ENCODE assay signal across 19 cellular contexts in the genomic region with DNA sequence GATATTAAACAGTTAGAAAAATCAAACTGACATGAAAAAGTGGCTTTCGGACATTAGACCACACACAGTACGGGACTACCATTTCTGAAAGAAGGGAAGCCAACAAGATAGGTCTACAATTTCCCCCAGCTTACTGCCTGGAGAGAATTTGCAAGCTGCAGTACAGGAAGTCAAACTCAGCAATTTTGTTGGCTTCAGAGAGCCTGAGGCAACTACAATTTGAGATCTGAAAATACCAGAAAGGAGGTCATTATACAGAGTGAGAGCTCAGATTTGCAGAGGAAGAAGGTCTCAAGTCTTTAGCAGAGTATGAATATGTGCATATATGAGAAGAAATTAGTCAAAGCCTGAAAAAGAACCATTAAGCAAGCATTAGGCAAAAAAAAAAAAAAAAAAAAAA.
DNase-seq lines count a peak whose midpoint lies in the region; ATAC-seq, FAIRE-seq and TF ChIP-seq lines count a peak whose summit lies in the region.
"Had no signal": no experiment of that assay in that cellular context is flagged by ENCODE, and none has a peak within 500 bp of the region (broad histone marks: within the 10 kb centered on the region; RNA-seq: fewer than 3 reads in every experiment).

No MANE protein-coding gene starts in this region.

- no peaks in the 10 kb centered on the region for H3K27me3 Mint-ChIP-seq in HFFc6 (ENCODE audit: insufficient read depth)
- H3K27me3 Mint-ChIP-seq: activated naive CD4-positive, alpha-beta T cell treated with anti-CD3 and anti-CD28 coated beads, Interleukin-2, amount 50 U/mL, for 24 hours; stimulated activated naive CD8-positive, alpha-beta T cell treated with anti-CD3 and anti-CD28 coated beads, Interleukin-15, amount 100 ng/mL, for 72 hours had no signal

- in situ Hi-C loops in gastrocnemius medialis (cut with MboI; ENCODE audit: low sequenced_read_pairs in 4 of 4): no loop called here

- no peak for TF ChIP-seq CTCF in HFFc6 (IDR thresholded peaks at IDR 0.05)
- TF ChIP-seq CTCF in gastrocnemius medialis (IDR thresholded peaks at IDR 0.05 in 4 of 5, conservative IDR thresholded peaks at IDR 0.05 in 1 of 5): no peak
- TF ChIP-seq CTCF in dorsolateral prefrontal cortex (IDR thresholded peaks at IDR 0.05 in 54 of 56, conservative IDR thresholded peaks at IDR 0.05 in 2 of 56; ENCODE audit: low read depth in 1 of 56, partially characterized antibody in 56 of 56): no peak

- no CpG with 5 or more reads among the region's 2 CpGs for WGBS in mesendoderm (ENCODE audit: extremely low coverage, insufficient coverage, low lambda C conversion rate)

- no peaks in the 10 kb centered on the region for H3K36me3 ChIP-seq in adipocyte (ENCODE audit: control insufficient read depth, insufficient read depth, low read length, severe bottlenecking)
- no peaks in the 10 kb centered on the region for H3K36me3 ChIP-seq in mesendoderm (ENCODE audit: control insufficient read depth, insufficient read depth, low read length)
- H3K36me3 ChIP-seq in gastrocnemius medialis: peaks cover 0 to 2% of the 10 kb centered on the region in 2 donors
- H3K36me3 ChIP-seq: breast epithelium had no signal

- no peaks in the 10 kb centered on the region for H3K27me3 ChIP-seq in adipocyte (replicated peaks; ENCODE audit: control insufficient read depth, insufficient read depth, low read length)
- H3K27me3 ChIP-seq in mesendoderm (ENCODE audit: insufficient read depth, low read length, poor library complexity): no peaks in the 10 kb centered on the region
- no peaks in the 10 kb centered on the region for H3K27me3 ChIP-seq in gastrocnemius medialis
- H3K27me3 ChIP-seq in dorsolateral prefrontal cortex: no peaks in the 10 kb centered on the region
- H3K27me3 ChIP-seq: breast epithelium, SJSA1 had no signal

- no peaks in the 10 kb centered on the region for H3K9me3 ChIP-seq in adipocyte (ENCODE audit: control insufficient read depth, low read length)
- H3K9me3 ChIP-seq in gastrocnemius medialis: no peaks in the 10 kb centered on the region
- H3K9me3 ChIP-seq: breast epithelium, left ventricle myocardium inferior, SJSA1 had no signal

- H3K18ac ChIP-seq in mesendoderm (ENCODE audit: low read length): no peak overlapping the region

- H3K9ac ChIP-seq in adipocyte (ENCODE audit: low read length): no peak overlapping the region
- H3K9ac ChIP-seq in mesendoderm (ENCODE audit: low read length): no peak overlapping the region
- H3K9ac ChIP-seq: parathyroid adenoma had no signal

- no peak overlapping the region for H4K5ac ChIP-seq in mesendoderm (ENCODE audit: low read length)

- peaks cover 15% of the 10 kb centered on the region for H3K4me1 ChIP-seq in adipocyte (ENCODE audit: control insufficient read depth, insufficient read depth, low read length)
- H3K4me1 ChIP-seq in mesendoderm (ENCODE audit: control insufficient read depth, low read depth, low read length): no peaks in the 10 kb centered on the region
- H3K4me1 ChIP-seq in gastrocnemius medialis: peaks cover 0 to 8% of the 10 kb centered on the region in 2 donors
- H3K4me1 ChIP-seq: breast epithelium, parathyroid adenoma had no signal

- TF ChIP-seq POLR2A in GM12892 (IDR thresholded peaks at IDR 0.05; ENCODE audit: low read depth, low read length) (no peak), gastrocnemius medialis (IDR thresholded peaks at IDR 0.05) (no peak)

- no peak overlapping the region for H3K23ac ChIP-seq in mesendoderm (ENCODE audit: low read length)

- intact Hi-C loops in gastrocnemius medialis (cut with DNase I; ENCODE audit: low total_unique reads) (no loop called here), dorsolateral prefrontal cortex (cut with DNase I) (no loop called here)

- H3K56ac ChIP-seq in mesendoderm (ENCODE audit: low read length): no peak overlapping the region

- H3K9me3 Mint-ChIP-seq in HFFc6: no peaks in the 10 kb centered on the region
- H3K9me3 Mint-ChIP-seq: activated naive CD4-positive, alpha-beta T cell treated with anti-CD3 and anti-CD28 coated beads, Interleukin-2, amount 50 U/mL, for 24 hours; stimulated activated naive CD8-positive, alpha-beta T cell treated with anti-CD3 and anti-CD28 coated beads, Interleukin-15, amount 100 ng/mL, for 72 hours had no signal

- no peak overlapping the region for H3K27ac ChIP-seq in mesendoderm (ENCODE audit: low read depth, low read length)
- no peak overlapping the region for H3K27ac ChIP-seq in gastrocnemius medialis
- no peak overlapping the region for H3K27ac ChIP-seq in dorsolateral prefrontal cortex
- H3K27ac ChIP-seq: breast epithelium, left ventricle myocardium inferior, parathyroid adenoma, SJSA1 had no signal

- no peak overlapping the region for H2AK5ac ChIP-seq in mesendoderm (ENCODE audit: low read length)

- 0 out of 2 replicates have a peak, but pooled peaks cover 4% of the 10 kb centered on the region for H3K36me3 Mint-ChIP-seq in HFFc6 (ENCODE audit: low read depth)

- H3K4me3 Mint-ChIP-seq in HFFc6: no peak overlapping the region
- H3K4me3 Mint-ChIP-seq: activated naive CD4-positive, alpha-beta T cell treated with anti-CD3 and anti-CD28 coated beads, Interleukin-2, amount 50 U/mL, for 24 hours; stimulated activated naive CD8-positive, alpha-beta T cell treated with anti-CD3 and anti-CD28 coated beads, Interleukin-15, amount 100 ng/mL, for 72 hours had no signal

- peak; percentile 40 for FAIRE-seq in GM12892 (lab: Jason Lieb, UNC)
- FAIRE-seq: urothelium cell line had no signal

- DNase-seq in GM12892 (ENCODE audit: insufficient read length) (no peak), HFFc6 (no peak), adipocyte (ENCODE audit: low read depth) (peak; percentile 55), mesendoderm (peak; percentile 39), gastrocnemius medialis (no peak), dorsolateral prefrontal cortex (no peak)
- DNase-seq: activated CD4-positive, alpha-beta T cell treated with anti-CD3 and anti-CD28 coated beads, Interleukin-2, amount 50 U/mL, for 1 hour; activated T-cell treated with anti-CD3 and anti-CD28 coated beads, Interleukin-2, amount 50 U/mL, for 1 hour; effector CD8-positive, alpha-beta T cell; left ventricle myocardium inferior; stimulated activated CD4-positive, alpha-beta T cell treated with anti-CD3 and anti-CD28 coated beads, Interleukin-12 subunit alpha, Interleukin-12 subunit beta, amount 100 ng/mL, for 4 hours; stimulated activated naive CD8-positive, alpha-beta T cell treated with anti-CD3 and anti-CD28 coated beads, Interleukin-15, amount 100 ng/mL, for 72 hours had no signal

- H3K27ac Mint-ChIP-seq in HFFc6: 0 out of 2 replicates have a peak overlapping the region, but pooled peaks have one; percentile 11
- H3K27ac Mint-ChIP-seq: activated naive CD4-positive, alpha-beta T cell treated with anti-CD3 and anti-CD28 coated beads, Interleukin-2, amount 50 U/mL, for 24 hours had no signal

- no peak overlapping the region for H2BK120ac ChIP-seq in mesendoderm (ENCODE audit: low read depth, low read length)

- peaks cover 57% of the 10 kb centered on the region for H3K4me1 Mint-ChIP-seq in HFFc6 (ENCODE audit: low read depth)
- H3K4me1 Mint-ChIP-seq: stimulated activated naive CD8-positive, alpha-beta T cell treated with anti-CD3 and anti-CD28 coated beads, Interleukin-15, amount 100 ng/mL, for 72 hours had no signal

- no peak overlapping the region for H2BK5ac ChIP-seq in mesendoderm (ENCODE audit: low read length)

- ATAC-seq in gastrocnemius medialis: no peak
- no peak for ATAC-seq in HG02885 (IDR thresholded peaks at IDR 0.05; ENCODE audit: poor library complexity, unreplicated experiment)
- ATAC-seq in HG02588 (IDR thresholded peaks at IDR 0.05; ENCODE audit: unreplicated experiment): no peak
- ATAC-seq: stimulated activated naive CD8-positive, alpha-beta T cell treated with anti-CD3 and anti-CD28 coated beads, Interleukin-15, amount 100 ng/mL, for 72 hours had no signal

- H2BK15ac ChIP-seq in mesendoderm (replicated peaks; ENCODE audit: low read depth): no peak overlapping the region

- H3K79me1 ChIP-seq in mesendoderm (ENCODE audit: low read length): no peaks in the 10 kb centered on the region

- no peaks in the 10 kb centered on the region for H3K79me2 ChIP-seq in mesendoderm (ENCODE audit: control insufficient read depth, insufficient read depth, low read length)
- H3K79me2 ChIP-seq: parathyroid adenoma had no signal

- no peak overlapping the region for H4K8ac ChIP-seq in mesendoderm (ENCODE audit: low read depth, low read length)

- H3K4me3 ChIP-seq in adipocyte (ENCODE audit: low read length): no peak overlapping the region
- H3K4me3 ChIP-seq in mesendoderm (ENCODE audit: low read length): no peak overlapping the region
- H3K4me3 ChIP-seq in gastrocnemius medialis: no peak overlapping the region
- no peak overlapping the region for H3K4me3 ChIP-seq in dorsolateral prefrontal cortex
- H3K4me3 ChIP-seq: breast epithelium, left ventricle myocardium inferior, SJSA1 had no signal

- no peak overlapping the region for H3K4me2 ChIP-seq in mesendoderm (ENCODE audit: low read length)

- H3K4ac ChIP-seq in mesendoderm (ENCODE audit: low read depth, low read length): no peak overlapping the region

Comparison
In these comparisons a context has a peak if more than half of its experiments do, and no peak if none do; other contexts are left out.
1. DNase-seq: peak in adipocyte (single experiment) and mesendoderm (single experiment); none in GM12892 (single experiment), HFFc6 (single experiment), gastrocnemius medialis (0 of 2) and dorsolateral prefrontal cortex (0 of 10).